Comparison of ENCODE assay signal across 16 cellular contexts in genomic region chr4:187118731-187119130, GRCh38.
DNase-seq lines count a peak whose midpoint lies in the region; ATAC-seq, FAIRE-seq and TF ChIP-seq lines count a peak whose summit lies in the region.
"Had no signal": no experiment of that assay in that cellular context is flagged by ENCODE, and none has a peak within 500 bp of the region (broad histone marks: within the 10 kb centered on the region; RNA-seq: fewer than 3 reads in every experiment).

No MANE protein-coding gene starts in this region.

- H2BK5ac ChIP-seq in mesenchymal stem cell (ENCODE audit: low read depth, low read length, poor library complexity, severe bottlenecking) = no peak overlapping the region

- H2BK120ac ChIP-seq in mesenchymal stem cell (ENCODE audit: low read depth, low read length) = no peak overlapping the region

- POLR2A ChIA-PET in CD4-positive, alpha-beta T cell (lab: Charles Lee) = no interaction called here

- H3K4me2 ChIP-seq in astrocyte (ENCODE audit: low read length) (peak overlapping the region; percentile 26), mesenchymal stem cell (ENCODE audit: low read length, poor library complexity, severe bottlenecking) (no peak overlapping the region)
- H3K4me2 ChIP-seq: KMS-11 had no signal

- H3K36me3 ChIP-seq in astrocyte (ENCODE audit: insufficient read depth, low read length) = no peaks in the 10 kb centered on the region
- H3K36me3 ChIP-seq in mesenchymal stem cell (ENCODE audit: control insufficient read depth in 1 of 2, insufficient read depth in 2 of 2, low read depth in 1 of 2, low read length in 2 of 2) = no peaks in the 10 kb centered on the region

- H4K20me1 ChIP-seq in astrocyte (ENCODE audit: insufficient read depth, low read length) = no peaks in the 10 kb centered on the region

- H3K4me1 Mint-ChIP-seq in astrocyte (ENCODE audit: low read depth, unreplicated experiment) (no peaks in the 10 kb centered on the region), endothelial cell (ENCODE audit: unreplicated experiment) (peaks cover 3% of the 10 kb centered on the region)
- no peaks in the 10 kb centered on the region for H3K4me1 Mint-ChIP-seq in CD4-positive, alpha-beta T cell (ENCODE audit: low read depth)
- H3K4me1 Mint-ChIP-seq: CD4-positive, alpha-beta memory T cell had no signal

- H3K27ac Mint-ChIP-seq in astrocyte (ENCODE audit: unreplicated experiment) = no peak overlapping the region
- no peak overlapping the region for H3K27ac Mint-ChIP-seq in CD4-positive, alpha-beta T cell
- no peak overlapping the region for H3K27ac Mint-ChIP-seq in endothelial cell (ENCODE audit: unreplicated experiment)
- H3K27ac Mint-ChIP-seq: CD4-positive, alpha-beta memory T cell had no signal

- peak overlapping the region; percentile 41 for H3K27ac ChIP-seq in astrocyte (ENCODE audit: low read depth, low read length)
- no peak overlapping the region for H3K27ac ChIP-seq in mesenchymal stem cell (ENCODE audit: low read length, poor library complexity, severe bottlenecking)
- H3K27ac ChIP-seq in CD4-positive, alpha-beta T cell (ENCODE audit: low read depth, low read length) = no peak overlapping the region
- H3K27ac ChIP-seq: KMS-11 had no signal

- no peak overlapping the region for H3K23ac ChIP-seq in mesenchymal stem cell (ENCODE audit: low read length in 2 of 2)

- H4K8ac ChIP-seq in mesenchymal stem cell (ENCODE audit: low read length) = no peak overlapping the region

- no peak overlapping the region for H3K4me3 ChIP-seq in AG09309 (ENCODE audit: control insufficient read depth, low read depth, low read length)
- H3K4me3 ChIP-seq in astrocyte (ENCODE audit: insufficient read depth, low read depth, low read length) = no peak overlapping the region
- H3K4me3 ChIP-seq in mesenchymal stem cell (ENCODE audit: insufficient read depth in 1 of 2, low read depth in 1 of 2, low read length in 2 of 2) = no peak overlapping the region
- H3K4me3 ChIP-seq: GM12878 had no signal

- H3K79me1 ChIP-seq in mesenchymal stem cell (replicated peaks; ENCODE audit: low read length, poor library complexity, severe bottlenecking) = no peaks in the 10 kb centered on the region

- H2AFZ ChIP-seq in astrocyte (ENCODE audit: low read depth, low read length) = no peak overlapping the region
- H2AFZ ChIP-seq in mesenchymal stem cell (ENCODE audit: low read depth, low read length) = no peak overlapping the region

- H3K14ac ChIP-seq in mesenchymal stem cell (ENCODE audit: low read length in 2 of 2) = no peak overlapping the region

- H4K91ac ChIP-seq in mesenchymal stem cell (ENCODE audit: low read length) = no peak overlapping the region

- no peak overlapping the region for H3K18ac ChIP-seq in mesenchymal stem cell (ENCODE audit: low read depth in 1 of 2, low read length in 2 of 2)

- no peaks in the 10 kb centered on the region for H3K27me3 Mint-ChIP-seq in astrocyte (ENCODE audit: low read depth, unreplicated experiment)
- no peaks in the 10 kb centered on the region for H3K27me3 Mint-ChIP-seq in CD4-positive, alpha-beta T cell
- H3K27me3 Mint-ChIP-seq in endothelial cell (ENCODE audit: unreplicated experiment) = no peaks in the 10 kb centered on the region
- H3K27me3 Mint-ChIP-seq: CD4-positive, alpha-beta memory T cell had no signal

- H3K4ac ChIP-seq in mesenchymal stem cell (ENCODE audit: low read depth in 1 of 2, low read length in 2 of 2) = no peak overlapping the region

- H3K36me3 Mint-ChIP-seq in astrocyte (ENCODE audit: low read depth, unreplicated experiment) (no peaks in the 10 kb centered on the region), endothelial cell (ENCODE audit: low read depth, unreplicated experiment) (no peaks in the 10 kb centered on the region)
- H3K36me3 Mint-ChIP-seq in CD4-positive, alpha-beta T cell (ENCODE audit: low read depth) = no peaks in the 10 kb centered on the region
- H3K36me3 Mint-ChIP-seq: CD4-positive, alpha-beta memory T cell had no signal

- H3K4me1 ChIP-seq in astrocyte (ENCODE audit: insufficient read depth, low read length) = no peaks in the 10 kb centered on the region
- no peaks in the 10 kb centered on the region for H3K4me1 ChIP-seq in mesenchymal stem cell (ENCODE audit: control insufficient read depth, insufficient read depth, low read depth, low read length)

- no peak for ATAC-seq in CD4-positive, alpha-beta T cell (ENCODE audit: poor library complexity)
- ATAC-seq: GM12878 had no signal

- peak overlapping the region; percentile 41 for H3K9ac ChIP-seq in astrocyte (ENCODE audit: low read length)
- H3K9ac ChIP-seq in mesenchymal stem cell (ENCODE audit: low read length) = no peak overlapping the region
- H3K9ac ChIP-seq: KMS-11 had no signal

- no peak overlapping the region for H2AK5ac ChIP-seq in mesenchymal stem cell (ENCODE audit: low read length, severe bottlenecking)

- no peak overlapping the region for H2BK15ac ChIP-seq in mesenchymal stem cell (ENCODE audit: low read depth, poor library complexity, severe bottlenecking)

- CTCF ChIA-PET in CD4-positive, alpha-beta T cell (lab: Charles Lee) = no interaction called here

- FAIRE-seq in astrocyte (lab: Jason Lieb, UNC) = no peak
- FAIRE-seq: D721Med, GM12878, GM18507 had no signal

- H3K9me3 ChIP-seq in astrocyte (ENCODE audit: insufficient read depth, low read depth, low read length) (no peaks in the 10 kb centered on the region), mesenchymal stem cell (ENCODE audit: control insufficient read depth, low read length) (no peaks in the 10 kb centered on the region)
- no peaks in the 10 kb centered on the region for H3K9me3 ChIP-seq in CD4-positive, alpha-beta T cell (ENCODE audit: control insufficient read depth, low read length)

- no peak overlapping the region for H2BK12ac ChIP-seq in mesenchymal stem cell (ENCODE audit: low read length in 2 of 2)

- H3K79me2 ChIP-seq in astrocyte (ENCODE audit: insufficient read depth, low read length) = no peaks in the 10 kb centered on the region

- intact Hi-C loops in CD4-positive, alpha-beta T cell (cut with DNase I, micrococcal nuclease) = no loop called here

- peak; percentile 31 for DNase-seq in AG09309 (ENCODE audit: low read depth)
- DNase-seq in EL = peak; percentile 29
- peak; percentile 47 for DNase-seq in astrocyte (ENCODE audit: low read depth)
- peak; percentile 2 for DNase-seq in mesenchymal stem cell
- DNase-seq in CD4-positive, alpha-beta T cell = no peak
- no peak for DNase-seq in activated CD8-positive, alpha-beta memory T cell treated with anti-CD3 and anti-CD28 coated beads, Interleukin-2, amount 50 U/mL, for 48 hours
- DNase-seq in endothelial cell (ENCODE audit: low spot score) = no peak
- DNase-seq: AML-193; C1 segment of cervical spinal cord; CD4-positive, alpha-beta memory T cell; DND-41; HCEC 1CT had no signal

- TF ChIP-seq CTCF in AG09309 (IDR thresholded peaks at IDR 0.05; ENCODE audit: control insufficient read depth, insufficient read depth, low read depth, low read length, missing control alignments) (no peak), astrocyte (IDR thresholded peaks at IDR 0.05; ENCODE audit: insufficient read depth, low read depth, low read length) (no peak), endothelial cell (IDR thresholded peaks at IDR 0.05; ENCODE audit: unreplicated experiment) (no peak)
- TF ChIP-seq CTCF in CD4-positive, alpha-beta T cell (IDR thresholded peaks at IDR 0.05) = no peak

- H3K4me3 Mint-ChIP-seq in astrocyte (ENCODE audit: unreplicated experiment) (no peak overlapping the region), endothelial cell (ENCODE audit: unreplicated experiment) (no peak overlapping the region)
- no peak overlapping the region for H3K4me3 Mint-ChIP-seq in CD4-positive, alpha-beta T cell
- H3K4me3 Mint-ChIP-seq: CD4-positive, alpha-beta memory T cell had no signal

- no peaks in the 10 kb centered on the region for H3K9me3 Mint-ChIP-seq in astrocyte (ENCODE audit: unreplicated experiment)
- peaks cover 7% of the 10 kb centered on the region for H3K9me3 Mint-ChIP-seq in CD4-positive, alpha-beta T cell
- H3K9me3 Mint-ChIP-seq in endothelial cell (ENCODE audit: unreplicated experiment) = no peaks in the 10 kb centered on the region

- H3K27me3 ChIP-seq in astrocyte (ENCODE audit: insufficient read depth, low read length) (no peaks in the 10 kb centered on the region), mesenchymal stem cell (ENCODE audit: control insufficient read depth in 1 of 2, insufficient read depth in 1 of 2, low read length in 2 of 2) (no peaks in the 10 kb centered on the region)
- no peaks in the 10 kb centered on the region for H3K27me3 ChIP-seq in CD4-positive, alpha-beta T cell (ENCODE audit: control insufficient read depth, insufficient read depth, low read length)

Comparison
In these comparisons a context has a peak if more than half of its experiments do, and no peak if none do; other contexts are left out.
1. DNase-seq: peak in AG09309 (single experiment), EL (single experiment), astrocyte (single experiment) and mesenchymal stem cell (single experiment); none in CD4-positive, alpha-beta T cell (0 of 10), activated CD8-positive, alpha-beta memory T cell treated with anti-CD3 and anti-CD28 coated beads, Interleukin-2, amount 50 U/mL, for 48 hours (single experiment) and endothelial cell (single experiment).